8 cellular contexts compared by ENCODE assay signal in genomic region chr10:37975407-37975991, GRCh38. TPM values are rescaled to one million over a fixed set of nuclear protein-coding genes. Genes with fewer than 3 reads are reported as not detected.
DNase-seq lines count a peak whose midpoint lies in the region; ATAC-seq, FAIRE-seq and TF ChIP-seq lines count a peak whose summit lies in the region.

No MANE protein-coding gene starts in this region.

- TF ChIP-seq CTCF in GM06990 (IDR thresholded peaks at IDR 0.05; ENCODE audit: insufficient read depth, low read length, poor library complexity, severe bottlenecking) (no peak), Peyer's patch (IDR thresholded peaks at IDR 0.05) (no peak), coronary artery (IDR thresholded peaks at IDR 0.05) (no peak), mucosa of descending colon (IDR thresholded peaks at IDR 0.05) (no peak)

- ATAC-seq in mucosa of descending colon, result no peak

- DNase-seq in GM06990 (ENCODE audit: extremely low read depth, insufficient read length) (peak; percentile 16), Peyer's patch (no peak), coronary artery (ENCODE audit: low spot score) (no peak), mucosa of descending colon (peak in 1 of 3 donors; percentile 28), HuH-7 (ENCODE audit: low spot score) (no peak), NCI-H2081 treated with DMSO at 0.1 percent for 48 hours (lab: John Stamatoyannopoulos, UW) (no peak), dedifferentiated amniotic fluid mesenchymal stem cell (ENCODE audit: extremely low spot score) (no peak)

- H3K4me1 ChIP-seq in Peyer's patch (no peaks in the 10 kb centered on the region), mucosa of descending colon (ENCODE audit: low read depth) (peaks cover 8% of the 10 kb centered on the region)

- H3K27ac ChIP-seq in Peyer's patch, result peak overlapping the region; percentile 97 to 99 (median 98)
- peak overlapping the region; percentile 98 to 100 for H3K27ac ChIP-seq in coronary artery

- H3K36me3 ChIP-seq in GM06990 (ENCODE audit: control insufficient read depth, insufficient read depth, low read length) (no peaks in the 10 kb centered on the region), Peyer's patch (peaks cover 0 to 7% (median 0%) of the 10 kb centered on the region in 3 donors), mucosa of descending colon (ENCODE audit: low read depth) (peaks cover 4% of the 10 kb centered on the region)

- intact Hi-C loops in mucosa of descending colon (cut with DNase I, micrococcal nuclease), result loop anchor here in 1 of 2 donors (10.0 kb wide), 1 partner anchor 119 kb away; the partner anchor contains the start of gene ZNF37A

- H3K27me3 ChIP-seq in GM06990 (replicated peaks; ENCODE audit: control insufficient read depth, insufficient read depth, low read length), result no peaks in the 10 kb centered on the region
- no peaks in the 10 kb centered on the region for H3K27me3 ChIP-seq in Peyer's patch

- H3K4me3 ChIP-seq in GM06990 (replicated peaks; ENCODE audit: low read depth, low read length), result peak overlapping the region; percentile 75
- peak overlapping the region; percentile 71 to 99 (median 78) for H3K4me3 ChIP-seq in Peyer's patch
- H3K4me3 ChIP-seq in coronary artery, result peak overlapping the region; percentile 78
- peak overlapping the region; percentile 84 for H3K4me3 ChIP-seq in mucosa of descending colon

- FAIRE-seq in A204.1 (lab: Jason Lieb, UNC), result peak; percentile 9

- no peak for TF ChIP-seq POLR2A in Peyer's patch (IDR thresholded peaks at IDR 0.05)

- no peaks in the 10 kb centered on the region for H3K9me3 ChIP-seq in Peyer's patch
- no peaks in the 10 kb centered on the region for H3K9me3 ChIP-seq in mucosa of descending colon

RNA-seq across cellular contexts. Expression of gene ZNF25, which starts 0.9 kb away (rescaled TPM):
- total RNA-seq in Peyer's patch (10 to 100 TPM in 1 of 4 donors, 1 to 10 TPM in 3; 2.6 to 15.7 (median 4.1) TPM), mucosa of descending colon (10 to 100 TPM in 1 of 3 donors, 1 to 10 TPM in 2; 3.9 to 16.0 (median 4.0) TPM)

RNA-seq across cellular contexts. Expression of gene ZNF33A, which starts 35.0 kb away (rescaled TPM):
- total RNA-seq in Peyer's patch (10 to 100 TPM; 33.8 to 62.3 (median 37.4) TPM), mucosa of descending colon (10 to 100 TPM; 29.2 to 43.3 (median 36.5) TPM)
